ENCODE assay signal across 24 cellular contexts in genomic region chr7:44445986-44446671, GRCh38. TPM values are rescaled to one million over a fixed set of nuclear protein-coding genes. Genes with fewer than 3 reads are reported as not detected.
DNase-seq lines count a peak whose midpoint lies in the region; ATAC-seq and TF ChIP-seq lines count a peak whose summit lies in the region.
"Had no signal": no experiment of that assay in that cellular context is flagged by ENCODE, and none has a peak within 500 bp of the region (broad histone marks: within the 10 kb centered on the region; RNA-seq: fewer than 3 reads in every experiment).

No MANE protein-coding gene starts in this region.

- H3K36me3 ChIP-seq in thoracic aorta (no peaks in the 10 kb centered on the region), tibial nerve (peaks cover 0 to 7% (median 0%) of the 10 kb centered on the region in 3 donors)
- H3K36me3 ChIP-seq: cardiac muscle cell had no signal

- no peak for ATAC-seq in thoracic aorta (ENCODE audit: insufficient number of reproducible peaks, low FRiP score, low read depth)
- no peak for ATAC-seq in activated CD4-positive, CD25-positive, alpha-beta regulatory T cell treated with anti-CD3 and anti-CD28 coated beads, Interleukin-2, amount 50 U/mL, for 24 hours
- no peak for ATAC-seq in HG03280 (IDR thresholded peaks at IDR 0.05; ENCODE audit: unreplicated experiment)
- ATAC-seq: esophagus mucosa; Panc1; stimulated activated naive B cell treated with anti-CD40 and anti-IgM and Interleukin-4, amounts not matched to agents 10 μg/mL and 1 μg/mL and 100 μg/mL, for 72 hours; T-helper 17 cell had no signal

- no peak overlapping the region for H3K4me3 ChIP-seq in thoracic aorta
- no peak overlapping the region for H3K4me3 ChIP-seq in tibial nerve
- H3K4me3 ChIP-seq: cardiac muscle cell, SJSA1, transverse colon had no signal

- TF ChIP-seq CTCF in thoracic aorta (IDR thresholded peaks at IDR 0.05) (no peak), tibial nerve (IDR thresholded peaks at IDR 0.05) (no peak)

- H3K4me1 ChIP-seq in thoracic aorta (ENCODE audit: control insufficient read depth in 1 of 2, low read depth in 2 of 2) (peaks cover 30 to 60% of the 10 kb centered on the region in 2 donors), tibial nerve (peaks cover 0 to 51% (median 15%) of the 10 kb centered on the region in 4 donors)
- H3K4me1 ChIP-seq: SJSA1 had no signal

- H3K27ac ChIP-seq in thoracic aorta (peak overlapping the region; percentile 12 to 55), tibial nerve (peak overlapping the region in 2 of 4 donors; percentile 8 to 52)
- H3K27ac ChIP-seq: cardiac muscle cell, SJSA1, transverse colon had no signal

- peak in 41 of 58 donors; percentile 16 to 83 (median 39) for DNase-seq in anterior cingulate cortex (lab: John Stamatoyannopoulos, UW)
- DNase-seq in globus pallidus (ENCODE audit: low spot score): peak; percentile 83
- peak; percentile 71 for DNase-seq in midbrain (lab: John Stamatoyannopoulos, UW)
- DNase-seq in thoracic aorta (ENCODE audit: low spot score): no peak
- no peak for DNase-seq in tibial nerve (ENCODE audit: low spot score in 2 of 2)
- DNase-seq: activated CD4-positive, alpha-beta T cell treated with anti-CD3 and anti-CD28 coated beads, Interleukin-2, amount 50 U/mL, for 4 hours; activated CD8-positive, alpha-beta memory T cell treated with anti-CD3 and anti-CD28 coated beads, Interleukin-2, amount 50 U/mL, for 48 hours; activated effector memory CD4-positive, alpha-beta T cell treated with Interleukin-2 at 50 U/mL for 16 hours; DMS53; effector CD4-positive, alpha-beta T cell; MV-4-11; NCI-H1694; NCI-H2171; NCI-H524 treated with DMSO at 0.1 percent for 48 hours; stimulated activated CD4-positive, alpha-beta T cell treated with anti-CD3 and anti-CD28 coated beads, Interleukin-2, amount 100 ng/mL, for 48 hours; stimulated activated naive B cell treated with anti-CD40 and anti-IgM and Interleukin-4, amounts not matched to agents 10 μg/mL and 1 μg/mL and 100 μg/mL, for 72 hours; T-helper 17 cell; transverse colon had no signal

- WGBS in tibial nerve, 2 donors: 36 to 43% methylated on average over 2 of the region's 2 CpGs

- no peaks in the 10 kb centered on the region for H3K27me3 ChIP-seq in thoracic aorta (replicated peaks; ENCODE audit: insufficient read depth)
- H3K27me3 ChIP-seq in tibial nerve: no peaks in the 10 kb centered on the region
- H3K27me3 ChIP-seq: cardiac muscle cell, SJSA1, transverse colon had no signal

- no peaks in the 10 kb centered on the region for H3K9me3 ChIP-seq in thoracic aorta
- H3K9me3 ChIP-seq in tibial nerve: no peaks in the 10 kb centered on the region
- H3K9me3 ChIP-seq: SJSA1, transverse colon had no signal

- TF ChIP-seq EP300 in tibial nerve (IDR thresholded peaks at IDR 0.05): no peak

- TF ChIP-seq POLR2A in tibial nerve (IDR thresholded peaks at IDR 0.05): no peak

RNA-seq across cellular contexts. Expression of gene NUDCD3, which starts 44.3 kb away (rescaled TPM):
- 10 to 100 TPM; 57.0 to 64.5 TPM for total RNA-seq in thoracic aorta
- total RNA-seq in tibial nerve: 10 to 100 TPM; 44.7 to 57.3 (median 49.7) TPM

Comparison
In these comparisons a context has a peak if more than half of its experiments do, and no peak if none do; other contexts are left out.
1. DNase-seq: peak in anterior cingulate cortex (41 of 58), globus pallidus (single experiment) and midbrain (single experiment); none in thoracic aorta (single experiment) and tibial nerve (0 of 2).